16 cellular contexts compared by ENCODE assay signal in genomic region chr16:88483392-88483641, GRCh38.
"Had no signal": no experiment of that assay in that cellular context is flagged by ENCODE, and none has a peak within 500 bp of the region (broad histone marks: within the 10 kb centered on the region; RNA-seq: fewer than 3 reads in every experiment).

No MANE protein-coding gene starts in this region.

- H3K36me3 ChIP-seq: ascending aorta, left ventricle myocardium inferior, ovary had no signal

- H3K9me3 Mint-ChIP-seq: activated naive CD4-positive, alpha-beta T cell treated with anti-CD3 and anti-CD28 coated beads, Interleukin-2, amount 50 U/mL, for 24 hours; immature natural killer cell had no signal

- DNase-seq: activated CD8-positive, alpha-beta memory T cell treated with anti-CD3 and anti-CD28 coated beads for 24 hours; activated CD8-positive, alpha-beta memory T cell treated with anti-CD3 and anti-CD28 coated beads, Interleukin-2, amount 50 U/mL, for 48 hours; activated gamma-delta T cell; effector CD4-positive, alpha-beta T cell; esophagus squamous epithelium; immature natural killer cell; kidney glomerular epithelial cell; left ventricle myocardium inferior; mammary epithelial cell; ovary; stimulated activated CD4-positive, alpha-beta T cell treated with anti-CD3 and anti-CD28 coated beads, Interleukin-4, amount 100 ng/mL, for 1 hour had no signal

- H3K4me3 Mint-ChIP-seq: activated naive CD4-positive, alpha-beta T cell treated with anti-CD3 and anti-CD28 coated beads, Interleukin-2, amount 50 U/mL, for 24 hours had no signal

- H3K36me3 Mint-ChIP-seq: activated naive CD4-positive, alpha-beta T cell treated with anti-CD3 and anti-CD28 coated beads, Interleukin-2, amount 50 U/mL, for 24 hours; immature natural killer cell had no signal

- H3K27ac Mint-ChIP-seq: activated naive CD4-positive, alpha-beta T cell treated with anti-CD3 and anti-CD28 coated beads, Interleukin-2, amount 50 U/mL, for 24 hours had no signal

- H3K27ac ChIP-seq: ascending aorta, esophagus squamous epithelium, left ventricle myocardium inferior, ovary had no signal

- H3K4me1 ChIP-seq: ascending aorta, esophagus squamous epithelium had no signal

- H3K27me3 ChIP-seq: ascending aorta, ovary had no signal

- H3K9me3 ChIP-seq: ascending aorta, esophagus squamous epithelium, left ventricle myocardium inferior, ovary had no signal

- H3K4me3 ChIP-seq: ascending aorta, esophagus squamous epithelium, left ventricle myocardium inferior, ovary, smooth muscle cell had no signal

- H3K27me3 Mint-ChIP-seq: activated naive CD4-positive, alpha-beta T cell treated with anti-CD3 and anti-CD28 coated beads, Interleukin-2, amount 50 U/mL, for 24 hours had no signal

- ATAC-seq: activated CD4-positive, CD25-positive, alpha-beta regulatory T cell treated with anti-CD3 and anti-CD28 coated beads, Interleukin-2, amount 50 U/mL, for 24 hours; sciatic nerve had no signal
